ENCODE assay signal across 15 cellular contexts in the genomic region with DNA sequence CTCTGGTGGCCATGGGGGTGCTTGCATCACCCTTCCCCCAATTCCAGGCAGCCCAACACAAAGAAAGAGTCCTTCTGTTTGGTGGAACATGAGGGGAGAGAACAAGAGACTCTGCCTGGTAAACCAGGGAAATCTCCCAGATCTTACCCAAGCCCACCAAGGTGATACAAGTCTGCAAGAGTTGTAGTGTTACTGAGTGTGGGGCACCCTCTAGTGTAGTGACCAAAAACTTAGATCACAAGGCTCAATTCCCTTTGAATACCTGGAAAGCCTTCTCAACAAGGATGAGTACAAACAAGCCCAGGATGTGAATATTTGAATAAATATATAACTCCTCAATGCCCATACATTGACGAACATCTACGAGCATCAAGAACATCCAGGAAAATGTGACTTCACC.
DNase-seq lines count a peak whose midpoint lies in the region; ATAC-seq and TF ChIP-seq lines count a peak whose summit lies in the region.
"Had no signal": no experiment of that assay in that cellular context is flagged by ENCODE, and none has a peak within 500 bp of the region (broad histone marks: within the 10 kb centered on the region; RNA-seq: fewer than 3 reads in every experiment).

No MANE protein-coding gene starts in this region.

- no peaks in the 10 kb centered on the region for H3K79me1 ChIP-seq in mesendoderm (ENCODE audit: low read length)

- no TSS peak for BruUV-seq in HCT116 (replicated peaks; lab: Mats Ljungman, UMichigan)

- no peak overlapping the region for H2BK15ac ChIP-seq in mesendoderm (replicated peaks; ENCODE audit: low read depth)

- H4K20me1 ChIP-seq in HCT116 (ENCODE audit: insufficient read depth): no peaks in the 10 kb centered on the region
- H4K20me1 ChIP-seq: BLaER1 had no signal

- H3K4me2 ChIP-seq in HCT116 (ENCODE audit: low read length) (no peak overlapping the region), mesendoderm (ENCODE audit: low read length) (no peak overlapping the region)
- H3K4me2 ChIP-seq: A549, BLaER1 had no signal

- H3K27me3 ChIP-seq in HCT116 (ENCODE audit: insufficient read depth, low read length) (no peaks in the 10 kb centered on the region), foreskin keratinocyte (no peaks in the 10 kb centered on the region), mesendoderm (ENCODE audit: insufficient read depth, low read length, poor library complexity) (no peaks in the 10 kb centered on the region)

- no peak overlapping the region for H4K5ac ChIP-seq in mesendoderm (ENCODE audit: low read length)

- H3K4me3 ChIP-seq in AG09309 (ENCODE audit: control insufficient read depth, low read depth, low read length) (no peak overlapping the region), HCT116 (replicated peaks in 1 of 2; ENCODE audit: low read depth in 1 of 2, low read length in 2 of 2) (no peak overlapping the region), mesendoderm (ENCODE audit: low read length) (no peak overlapping the region)
- H3K4me3 ChIP-seq: A549, BLaER1 had no signal

- no peak overlapping the region for H3K23ac ChIP-seq in mesendoderm (ENCODE audit: low read length)

- no peak overlapping the region for H2AFZ ChIP-seq in HCT116 (ENCODE audit: low read depth, low read length, poor library complexity, severe bottlenecking)

- H3K36me3 ChIP-seq in HCT116 (ENCODE audit: control insufficient read depth in 1 of 2, insufficient read depth in 2 of 2, low read length in 2 of 2) (no peaks in the 10 kb centered on the region), mesendoderm (ENCODE audit: control insufficient read depth, insufficient read depth, low read length) (no peaks in the 10 kb centered on the region)
- H3K36me3 ChIP-seq: BLaER1 had no signal

- H2BK5ac ChIP-seq in mesendoderm (ENCODE audit: low read length): no peak overlapping the region

- CTCF ChIA-PET in HCT116 (lab: Charles Lee): interaction anchor here (0.7 to 0.8 kb wide), 2 partner anchors 328 to 559 kb away, joined by 3 read pairs; no protein-coding TSS in a partner anchor

- no peak for DNase-seq in AG09309 (ENCODE audit: low read depth)
- no peak for DNase-seq in HCT116 (ENCODE audit: low read depth, low spot score)
- DNase-seq in foreskin keratinocyte: no peak
- peak; percentile 44 for DNase-seq in mesendoderm
- no peak for DNase-seq in cerebellar nuclear complex (lab: John Stamatoyannopoulos, UW)
- DNase-seq in left cardiac atrium: no peak
- DNase-seq in NCI-H2227 treated with DMSO at 0.1 percent for 48 hours (lab: John Stamatoyannopoulos, UW): no peak
- DNase-seq: Calu3; CD4-positive, alpha-beta memory T cell; DMS79 treated with DMSO at 0.1 percent for 48 hours; GF-D8 had no signal

- POLR2A ChIA-PET in HCT116 (lab: Charles Lee): no interaction called here

- H3K4me1 ChIP-seq in HCT116 (ENCODE audit: control insufficient read depth in 1 of 2, insufficient read depth in 2 of 2, low read length in 2 of 2) (no peaks in the 10 kb centered on the region), foreskin keratinocyte (no peaks in the 10 kb centered on the region), mesendoderm (ENCODE audit: control insufficient read depth, low read depth, low read length) (no peaks in the 10 kb centered on the region)
- H3K4me1 ChIP-seq: A549, BLaER1 had no signal

- peak; percentile 5 for TF ChIP-seq CTCF in AG09309 (IDR thresholded peaks at IDR 0.05; ENCODE audit: control insufficient read depth, insufficient read depth, low read depth, low read length, missing control alignments)
- no peak for TF ChIP-seq CTCF in HCT116 (IDR thresholded peaks at IDR 0.05 in 2 of 3, conservative IDR thresholded peaks at IDR 0.05 in 1 of 3; ENCODE audit: borderline replicate concordance in 1 of 3, insufficient read depth in 1 of 3, low read depth in 2 of 3, low read length in 2 of 3)
- peak; percentile 31 for TF ChIP-seq CTCF in foreskin keratinocyte (conservative IDR thresholded peaks at IDR 0.05)

- no CpG with 5 or more reads among the region's 2 CpGs for WGBS in mesendoderm (ENCODE audit: extremely low coverage, insufficient coverage, low lambda C conversion rate)

- H3K27ac ChIP-seq in HCT116 (ENCODE audit: low read depth, low read length) (no peak overlapping the region), foreskin keratinocyte (no peak overlapping the region), mesendoderm (ENCODE audit: low read depth, low read length) (no peak overlapping the region)
- H3K27ac ChIP-seq: 22Rv1, A549, BLaER1, HL-60 had no signal

- ATAC-seq in HCT116: no peak
- no peak for ATAC-seq in foreskin keratinocyte
- no peak for ATAC-seq in left cardiac atrium
- ATAC-seq: A549 had no signal

- H2BK120ac ChIP-seq in mesendoderm (ENCODE audit: low read depth, low read length): no peak overlapping the region

- no peak overlapping the region for H3K9ac ChIP-seq in HCT116 (ENCODE audit: low read length)
- no peak overlapping the region for H3K9ac ChIP-seq in mesendoderm (ENCODE audit: low read length)
- H3K9ac ChIP-seq: BLaER1 had no signal

- peak; percentile 24 for TF ChIP-seq RAD21 in HCT116 (IDR thresholded peaks at IDR 0.05; ENCODE audit: low read depth)

- RAD21 ChIA-PET in HCT116 (lab: Charles Lee; ENCODE audit: low non-redundant PET in 1 of 2, low total read pairs in 2 of 2, uncharacterized antibody in 2 of 2, unreplicated experiment in 2 of 2): no interaction called here

- H3K79me2 ChIP-seq in HCT116 (ENCODE audit: insufficient read depth, low read length) (no peaks in the 10 kb centered on the region), mesendoderm (ENCODE audit: control insufficient read depth, insufficient read depth, low read length) (no peaks in the 10 kb centered on the region)

- no peaks in the 10 kb centered on the region for H3K9me2 ChIP-seq in HCT116 (ENCODE audit: insufficient read depth)

- no peaks in the 10 kb centered on the region for H3K9me3 ChIP-seq in HCT116 (ENCODE audit: control insufficient read depth in 1 of 2, insufficient read depth in 1 of 2, low read depth in 1 of 2, low read length in 2 of 2)
- H3K9me3 ChIP-seq: A549, BLaER1 had no signal

- no peak overlapping the region for H2AK5ac ChIP-seq in mesendoderm (ENCODE audit: low read length)

- no peak overlapping the region for H3K4ac ChIP-seq in mesendoderm (ENCODE audit: low read depth, low read length)

- H3K56ac ChIP-seq in mesendoderm (ENCODE audit: low read length): no peak overlapping the region

- no peak overlapping the region for H4K8ac ChIP-seq in mesendoderm (ENCODE audit: low read depth, low read length)

- TF ChIP-seq POLR2A in HCT116 (IDR thresholded peaks at IDR 0.05; ENCODE audit: borderline replicate concordance, extremely low read depth, insufficient read depth, insufficient read length): no peak

- intact Hi-C loops in HCT116 (cut with micrococcal nuclease): no loop called here
- intact Hi-C loops in left cardiac atrium (cut with DNase I): loop anchor here in 1 of 2 donors (10.0 kb wide), 1 partner anchor 328 kb away; no protein-coding TSS in a partner anchor

- no peak overlapping the region for H3K18ac ChIP-seq in mesendoderm (ENCODE audit: low read length)

TF ChIP-seq in HCT116, 20 proteins besides CTCF, POLR2A, EP300 and RAD21 (continues in another document):
- TF ChIP-seq YY1 (IDR thresholded peaks at IDR 0.05; ENCODE audit: extremely low read depth, insufficient replicate concordance, low read depth, low read length): no peak
- TF ChIP-seq SP1 (IDR thresholded peaks at IDR 0.05; ENCODE audit: low read depth): no peak
- TF ChIP-seq, protein P1, sequence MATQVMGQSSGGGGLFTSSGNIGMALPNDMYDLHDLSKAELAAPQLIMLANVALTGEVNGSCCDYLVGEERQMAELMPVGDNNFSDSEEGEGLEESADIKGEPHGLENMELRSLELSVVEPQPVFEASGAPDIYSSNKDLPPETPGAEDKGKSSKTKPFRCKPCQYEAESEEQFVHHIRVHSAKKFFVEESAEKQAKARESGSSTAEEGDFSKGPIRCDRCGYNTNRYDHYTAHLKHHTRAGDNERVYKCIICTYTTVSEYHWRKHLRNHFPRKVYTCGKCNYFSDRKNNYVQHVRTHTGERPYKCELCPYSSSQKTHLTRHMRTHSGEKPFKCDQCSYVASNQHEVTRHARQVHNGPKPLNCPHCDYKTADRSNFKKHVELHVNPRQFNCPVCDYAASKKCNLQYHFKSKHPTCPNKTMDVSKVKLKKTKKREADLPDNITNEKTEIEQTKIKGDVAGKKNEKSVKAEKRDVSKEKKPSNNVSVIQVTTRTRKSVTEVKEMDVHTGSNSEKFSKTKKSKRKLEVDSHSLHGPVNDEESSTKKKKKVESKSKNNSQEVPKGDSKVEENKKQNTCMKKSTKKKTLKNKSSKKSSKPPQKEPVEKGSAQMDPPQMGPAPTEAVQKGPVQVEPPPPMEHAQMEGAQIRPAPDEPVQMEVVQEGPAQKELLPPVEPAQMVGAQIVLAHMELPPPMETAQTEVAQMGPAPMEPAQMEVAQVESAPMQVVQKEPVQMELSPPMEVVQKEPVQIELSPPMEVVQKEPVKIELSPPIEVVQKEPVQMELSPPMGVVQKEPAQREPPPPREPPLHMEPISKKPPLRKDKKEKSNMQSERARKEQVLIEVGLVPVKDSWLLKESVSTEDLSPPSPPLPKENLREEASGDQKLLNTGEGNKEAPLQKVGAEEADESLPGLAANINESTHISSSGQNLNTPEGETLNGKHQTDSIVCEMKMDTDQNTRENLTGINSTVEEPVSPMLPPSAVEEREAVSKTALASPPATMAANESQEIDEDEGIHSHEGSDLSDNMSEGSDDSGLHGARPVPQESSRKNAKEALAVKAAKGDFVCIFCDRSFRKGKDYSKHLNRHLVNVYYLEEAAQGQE (IDR thresholded peaks at IDR 0.05; ENCODE audit: low read depth): no peak
- no peak for TF ChIP-seq JUND (IDR thresholded peaks at IDR 0.05)
- no peak for TF ChIP-seq ELF1 (IDR thresholded peaks at IDR 0.05; ENCODE audit: borderline replicate concordance, low read depth)
- TF ChIP-seq, protein P2, sequence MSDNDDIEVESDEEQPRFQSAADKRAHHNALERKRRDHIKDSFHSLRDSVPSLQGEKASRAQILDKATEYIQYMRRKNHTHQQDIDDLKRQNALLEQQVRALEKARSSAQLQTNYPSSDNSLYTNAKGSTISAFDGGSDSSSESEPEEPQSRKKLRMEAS (IDR thresholded peaks at IDR 0.05): no peak
- no peak for TF ChIP-seq TCF7L2 (IDR thresholded peaks at IDR 0.05; ENCODE audit: borderline replicate concordance, extremely low read depth, insufficient read depth, insufficient read length)
- TF ChIP-seq EZH2phosphoT487 (IDR thresholded peaks at IDR 0.05; ENCODE audit: borderline replicate concordance): no peak
- no peak for TF ChIP-seq ZNF274 (IDR thresholded peaks at IDR 0.05; ENCODE audit: low read depth, low read length)

Comparison
In these comparisons a context has a peak if more than half of its experiments do, and no peak if none do; other contexts are left out.
1. CTCF ChIP-seq: peak in AG09309 (single experiment) and foreskin keratinocyte (single experiment); none in HCT116 (0 of 3).